ENCODE assay signal across 35 cellular contexts in genomic region chr5:155838394-155838793, GRCh38.
"Had no signal": no experiment of that assay in that cellular context is flagged by ENCODE, and none has a peak within 500 bp of the region (broad histone marks: within the 10 kb centered on the region; RNA-seq: fewer than 3 reads in every experiment).

No MANE protein-coding gene starts in this region.

- H3K36me3 Mint-ChIP-seq: activated CD4-positive, alpha-beta memory T cell treated with anti-CD3 and anti-CD28 coated beads for 36 hours; activated naive CD4-positive, alpha-beta T cell treated with anti-CD3 and anti-CD28 coated beads, Interleukin-2, amount 50 U/mL, for 72 hours; activated naive CD8-positive, alpha-beta T cell treated with anti-CD3 and anti-CD28 coated beads for 36 hours had no signal

- ATAC-seq: activated CD8-positive, alpha-beta T cell treated with anti-CD3 and anti-CD28 coated beads for 36 hours; activated naive CD4-positive, alpha-beta T cell treated with anti-CD3 and anti-CD28 coated beads, Interleukin-2, amount 50 U/mL, for 72 hours; body of pancreas had no signal

- H3K27ac ChIP-seq: adrenal gland, body of pancreas, brain microvascular endothelial cell, breast epithelium, colonic mucosa, VCaP had no signal

- H3K4me1 Mint-ChIP-seq: activated B cell treated with CpG ODN at 0.5 μM for 24 hours; activated CD4-positive, alpha-beta T cell treated with anti-CD3 and anti-CD28 coated beads, Interleukin-2, amount 10 ng/mL, durations not matched to agents 24 days and 14 days; activated naive CD8-positive, alpha-beta T cell treated with anti-CD3 and anti-CD28 coated beads for 36 hours had no signal

- H3K27ac Mint-ChIP-seq: activated B cell treated with CpG ODN at 0.5 μM for 24 hours; activated CD4-positive, alpha-beta memory T cell treated with anti-CD3 and anti-CD28 coated beads for 36 hours; activated CD4-positive, alpha-beta T cell treated with anti-CD3 and anti-CD28 coated beads, Interleukin-2, amount 10 ng/mL, durations not matched to agents 24 days and 14 days; activated CD8-positive, alpha-beta T cell treated with anti-CD3 and anti-CD28 coated beads for 36 hours; activated naive CD4-positive, alpha-beta T cell treated with anti-CD3 and anti-CD28 coated beads for 36 hours; activated naive CD4-positive, alpha-beta T cell treated with anti-CD3 and anti-CD28 coated beads, Interleukin-2, amount 50 U/mL, for 72 hours; activated naive CD8-positive, alpha-beta T cell treated with anti-CD3 and anti-CD28 coated beads for 36 hours; T-helper 1 cell treated with Interleukin-12 subunit alpha and Interleukin-12 subunit beta and Interleukin-4 antibody, amounts not matched to agents 30 μg/mL and 1 μg/mL, for 36 hours; T-helper 2 cell treated with Interferon-gamma antibody and Interleukin-4, amounts not matched to agents 5 μg/mL and 100 μg/mL, for 36 hours had no signal

- H3K9me3 Mint-ChIP-seq: activated B cell treated with CpG ODN at 0.5 μM for 24 hours; activated CD4-positive, alpha-beta memory T cell treated with anti-CD3 and anti-CD28 coated beads for 36 hours; activated CD4-positive, alpha-beta T cell treated with anti-CD3 and anti-CD28 coated beads, Interleukin-2, amount 10 ng/mL, durations not matched to agents 24 days and 14 days; activated CD8-positive, alpha-beta T cell treated with anti-CD3 and anti-CD28 coated beads for 36 hours; activated naive CD4-positive, alpha-beta T cell treated with anti-CD3 and anti-CD28 coated beads for 36 hours; activated naive CD4-positive, alpha-beta T cell treated with anti-CD3 and anti-CD28 coated beads, Interleukin-2, amount 50 U/mL, for 72 hours; T-helper 1 cell treated with Interleukin-12 subunit alpha and Interleukin-12 subunit beta and Interleukin-4 antibody, amounts not matched to agents 30 μg/mL and 1 μg/mL, for 36 hours; T-helper 2 cell treated with Interferon-gamma antibody and Interleukin-4, amounts not matched to agents 5 μg/mL and 100 μg/mL, for 36 hours had no signal

- FAIRE-seq: astrocyte, TTC549 had no signal

- H3K4me1 ChIP-seq: adrenal gland, body of pancreas, breast epithelium, colonic mucosa had no signal

- H3K4me3 ChIP-seq: adrenal gland, body of pancreas, breast epithelium, colonic mucosa had no signal

- H3K36me3 ChIP-seq: adrenal gland, brain microvascular endothelial cell, breast epithelium, colonic mucosa had no signal

- H3K27me3 Mint-ChIP-seq: activated B cell treated with CpG ODN at 0.5 μM for 24 hours; activated CD4-positive, alpha-beta T cell treated with anti-CD3 and anti-CD28 coated beads, Interleukin-2, amount 10 ng/mL, durations not matched to agents 24 days and 14 days; activated naive CD8-positive, alpha-beta T cell treated with anti-CD3 and anti-CD28 coated beads for 36 hours had no signal

- H3K27me3 ChIP-seq: adrenal gland, body of pancreas, brain microvascular endothelial cell, breast epithelium, colonic mucosa had no signal

- H3K9me3 ChIP-seq: adrenal gland, body of pancreas, breast epithelium, colonic mucosa had no signal

- DNase-seq: activated B cell treated with CpG ODN at 0.5 μM for 24 hours; activated CD4-positive, alpha-beta memory T cell treated with anti-CD3 and anti-CD28 coated beads for 36 hours; activated CD4-positive, alpha-beta T cell treated with anti-CD3 and anti-CD28 coated beads for 4 hours; activated CD4-positive, alpha-beta T cell treated with anti-CD3 and anti-CD28 coated beads, Interleukin-2, amount 10 ng/mL, durations not matched to agents 24 days and 14 days; activated CD4-positive, alpha-beta T cell treated with anti-CD3 and anti-CD28 coated beads, Interleukin-2, amount 50 U/mL, for 1 hour; activated CD4-positive, alpha-beta T cell treated with anti-CD3 and anti-CD28 coated beads, Interleukin-2, amount 50 U/mL, for 4 hours; activated CD4-positive, CD25-positive, alpha-beta regulatory T cell treated with anti-CD3 and anti-CD28 coated beads, Interleukin-2, amount 50 U/mL, for 72 hours; activated CD8-positive, alpha-beta memory T cell treated with anti-CD3 and anti-CD28 coated beads, Interleukin-2, amount 50 U/mL, for 4 hours; activated CD8-positive, alpha-beta T cell treated with anti-CD3 and anti-CD28 coated beads for 36 hours; activated effector memory CD4-positive, alpha-beta T cell treated with anti-CD3 and anti-CD28 coated beads, Interleukin-2, amount 50 U/mL, for 16 hours; activated gamma-delta T cell treated with Interleukin-2 at 50 U/mL for 16 hours; activated naive CD4-positive, alpha-beta T cell; activated naive CD4-positive, alpha-beta T cell treated with anti-CD3 and anti-CD28 coated beads for 36 hours; activated naive CD4-positive, alpha-beta T cell treated with anti-CD3 and anti-CD28 coated beads, Interleukin-2, amount 50 U/mL, for 16 hours; activated naive CD8-positive, alpha-beta T cell treated with anti-CD3 and anti-CD28 coated beads for 36 hours; activated T-cell treated with anti-CD3 and anti-CD28 coated beads for 4 hours; activated T-cell treated with anti-CD3 and anti-CD28 coated beads, Interleukin-2, amount 50 U/mL, for 1 hour; activated T-cell treated with anti-CD3 and anti-CD28 coated beads, Interleukin-2, amount 50 U/mL, for 48 hours; adrenal gland; amniotic stem cell; aorta; body of pancreas; brain microvascular endothelial cell; central memory CD4-positive, alpha-beta T cell; colonic mucosa; T-helper 1 cell; T-helper 2 cell; T-helper 9 cell had no signal

- H3K4me3 Mint-ChIP-seq: activated B cell treated with CpG ODN at 0.5 μM for 24 hours; activated CD4-positive, alpha-beta memory T cell treated with anti-CD3 and anti-CD28 coated beads for 36 hours; activated CD4-positive, alpha-beta T cell treated with anti-CD3 and anti-CD28 coated beads, Interleukin-2, amount 10 ng/mL, durations not matched to agents 24 days and 14 days; activated CD8-positive, alpha-beta T cell treated with anti-CD3 and anti-CD28 coated beads for 36 hours; activated naive CD4-positive, alpha-beta T cell treated with anti-CD3 and anti-CD28 coated beads for 36 hours; activated naive CD8-positive, alpha-beta T cell treated with anti-CD3 and anti-CD28 coated beads for 36 hours; T-helper 1 cell treated with Interleukin-12 subunit alpha and Interleukin-12 subunit beta and Interleukin-4 antibody, amounts not matched to agents 30 μg/mL and 1 μg/mL, for 36 hours; T-helper 2 cell treated with Interferon-gamma antibody and Interleukin-4, amounts not matched to agents 5 μg/mL and 100 μg/mL, for 36 hours had no signal
